ENCODE assay signal across 19 cellular contexts in the genomic region with DNA sequence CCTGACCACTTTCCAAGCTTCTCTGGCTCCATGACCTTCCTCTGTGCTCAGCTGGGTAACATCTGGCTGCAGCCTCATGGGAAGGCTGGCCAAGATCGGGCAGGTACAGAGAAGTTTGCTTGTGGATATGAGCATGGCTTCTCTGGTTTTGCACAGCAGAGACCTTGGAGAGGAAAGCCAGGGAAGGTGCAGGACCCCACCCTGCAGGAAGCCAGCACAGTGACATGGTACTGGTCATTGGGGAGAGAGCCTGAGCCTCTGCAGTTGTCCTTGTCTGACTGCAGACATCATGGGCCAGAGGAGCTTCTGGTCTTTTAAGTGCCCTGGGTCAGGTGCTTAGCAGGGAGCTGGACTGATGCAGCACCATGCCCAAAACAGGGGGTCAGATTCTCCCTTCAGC.
A peak's percentile ranks its signal among the peaks of the same experiment; 100 is the strongest.
DNase-seq lines count a peak whose midpoint lies in the region; FAIRE-seq and TF ChIP-seq lines count a peak whose summit lies in the region.
"Had no signal": no experiment of that assay in that cellular context is flagged by ENCODE, and none has a peak within 500 bp of the region (broad histone marks: within the 10 kb centered on the region; RNA-seq: fewer than 3 reads in every experiment).

No MANE protein-coding gene starts in this region.

- H3K4me1 Mint-ChIP-seq in glutamatergic neuron (ENCODE audit: low read depth, unreplicated experiment): peaks cover 34% of the 10 kb centered on the region

- no peak for TF ChIP-seq CTCF in bronchial epithelial cell (IDR thresholded peaks at IDR 0.05; ENCODE audit: insufficient read depth, low read length, severe bottlenecking)
- no peak for TF ChIP-seq CTCF in glutamatergic neuron (IDR thresholded peaks at IDR 0.05; ENCODE audit: partially characterized antibody, unreplicated experiment)

- peak; percentile 13 for FAIRE-seq in bronchial epithelial cell (lab: Jason Lieb, UNC)
- FAIRE-seq: G401.6, GM12892, GM19239 had no signal

- H3K9me3 ChIP-seq in HAP-1: no peaks in the 10 kb centered on the region

- H3K4me1 ChIP-seq in HAP-1: no peaks in the 10 kb centered on the region

- in situ Hi-C loops in HAP-1 (cut with MboI; ENCODE audit: low sequenced_read_pairs): no loop called here

- H3K36me3 ChIP-seq in bronchial epithelial cell (ENCODE audit: control insufficient read depth, insufficient read depth, low read length): no peaks in the 10 kb centered on the region
- no peaks in the 10 kb centered on the region for H3K36me3 ChIP-seq in HAP-1 (replicated peaks)

- no peak overlapping the region for H3K27ac Mint-ChIP-seq in glutamatergic neuron (ENCODE audit: unreplicated experiment)
- H3K27ac Mint-ChIP-seq: CD4-positive, alpha-beta memory T cell; H9; HFFc6 had no signal

- H3K4me3 Mint-ChIP-seq in glutamatergic neuron (ENCODE audit: unreplicated experiment): peak overlapping the region; percentile 90
- H3K4me3 Mint-ChIP-seq: CD4-positive, alpha-beta memory T cell; H9; HFFc6 had no signal

- peaks cover 7% of the 10 kb centered on the region for H3K9me3 Mint-ChIP-seq in glutamatergic neuron (ENCODE audit: unreplicated experiment)
- H3K9me3 Mint-ChIP-seq: CD4-positive, alpha-beta memory T cell; H9; HFFc6 had no signal

- no peak overlapping the region for H3K4me3 ChIP-seq in bronchial epithelial cell (ENCODE audit: low read depth, low read length)
- no peak overlapping the region for H3K4me3 ChIP-seq in HAP-1
- H3K4me3 ChIP-seq: GM23248 had no signal

- peak; percentile 39 for DNase-seq in activated effector memory CD4-positive, alpha-beta T cell treated with anti-CD3 and anti-CD28 coated beads, Interleukin-2, amount 50 U/mL, for 16 hours
- DNase-seq in activated effector memory CD4-positive, alpha-beta T cell treated with Interleukin-2 at 50 U/mL for 16 hours: no peak
- no peak for DNase-seq in bronchial epithelial cell (ENCODE audit: low read depth)
- DNase-seq in glutamatergic neuron: peak; percentile 30
- DNase-seq in posterior vena cava (ENCODE audit: low spot score): peak; percentile 47
- no peak for DNase-seq in HAP-1 (ENCODE audit: low spot score in 2 of 2)
- DNase-seq in mucosa of gallbladder (ENCODE audit: low spot score): no peak
- DNase-seq in SHP77 (lab: John Stamatoyannopoulos, UW): no peak
- DNase-seq: C1 segment of cervical spinal cord; Calu3; CD4-positive, alpha-beta memory T cell; COR-L47; DMS79; GM23248; H9; HFFc6 had no signal

- intact Hi-C loops in posterior vena cava (cut with DNase I): no loop called here

- H3K36me3 Mint-ChIP-seq in glutamatergic neuron (ENCODE audit: unreplicated experiment): no peaks in the 10 kb centered on the region
- H3K36me3 Mint-ChIP-seq: CD4-positive, alpha-beta memory T cell had no signal

- peaks cover 15% of the 10 kb centered on the region for H3K27me3 Mint-ChIP-seq in glutamatergic neuron (ENCODE audit: unreplicated experiment)

- H3K27me3 ChIP-seq in bronchial epithelial cell (ENCODE audit: control insufficient read depth, insufficient read depth, low read length) (peaks cover 22% of the 10 kb centered on the region), HAP-1 (ENCODE audit: low read depth) (peaks cover 60% of the 10 kb centered on the region)

Comparison
In these comparisons a context has a peak if more than half of its experiments do, and no peak if none do; other contexts are left out.
1. DNase-seq: peak in activated effector memory CD4-positive, alpha-beta T cell treated with anti-CD3 and anti-CD28 coated beads, Interleukin-2, amount 50 U/mL, for 16 hours (single experiment), glutamatergic neuron (single experiment) and posterior vena cava (single experiment); none in activated effector memory CD4-positive, alpha-beta T cell treated with Interleukin-2 at 50 U/mL for 16 hours (single experiment), bronchial epithelial cell (single experiment), HAP-1 (0 of 2), mucosa of gallbladder (single experiment) and SHP77 (0 of 2).